In genomic region chr1:89605692-89606091, GRCh38 we compare ENCODE assay signal across 11 cellular contexts. TPM values are rescaled to one million over a fixed set of nuclear protein-coding genes. Genes with fewer than 3 reads are reported as not detected.
DNase-seq lines count a peak whose midpoint lies in the region; ATAC-seq, FAIRE-seq and TF ChIP-seq lines count a peak whose summit lies in the region.
"Had no signal": no experiment of that assay in that cellular context is flagged by ENCODE, and none has a peak within 500 bp of the region (broad histone marks: within the 10 kb centered on the region; RNA-seq: fewer than 3 reads in every experiment).

No MANE protein-coding gene starts in this region.

- TF ChIP-seq CTCF in left ventricle myocardium inferior (IDR thresholded peaks at IDR 0.05; ENCODE audit: borderline replicate concordance) = no peak
- TF ChIP-seq CTCF in fibroblast of lung (conservative IDR thresholded peaks at IDR 0.05 in 1 of 2, IDR thresholded peaks at IDR 0.05 in 1 of 2; ENCODE audit: low read depth in 1 of 2, low read length in 2 of 2) = no peak
- TF ChIP-seq CTCF in progenitor cell of endocrine pancreas (IDR thresholded peaks at IDR 0.05; ENCODE audit: unreplicated experiment) = no peak

- no peak overlapping the region for H3K9ac ChIP-seq in fibroblast of lung (ENCODE audit: insufficient read depth, low read length)

- H4K20me1 ChIP-seq in fibroblast of lung (ENCODE audit: control insufficient read depth, extremely low read depth, insufficient read depth, low read length) = no peaks in the 10 kb centered on the region

- H3K4me1 ChIP-seq in left ventricle myocardium inferior = peaks cover 83% of the 10 kb centered on the region
- H3K4me1 ChIP-seq in fibroblast of lung (ENCODE audit: control insufficient read depth, extremely low read depth, insufficient read depth, low read length) = peaks cover 11% of the 10 kb centered on the region

- H3K27me3 ChIP-seq in left ventricle myocardium inferior (ENCODE audit: low read depth) = no peaks in the 10 kb centered on the region
- no peaks in the 10 kb centered on the region for H3K27me3 ChIP-seq in fibroblast of lung (ENCODE audit: control insufficient read depth, insufficient read depth, low read length)
- H3K27me3 ChIP-seq: dorsolateral prefrontal cortex had no signal

- H3K4me1 Mint-ChIP-seq in T-helper 17 cell (peaks cover 72% of the 10 kb centered on the region), progenitor cell of endocrine pancreas (ENCODE audit: low read depth) (no peaks in the 10 kb centered on the region)

- H3K4me3 ChIP-seq in left ventricle myocardium inferior (no peak overlapping the region), fibroblast of lung (replicated peaks in 1 of 4; ENCODE audit: control extremely low read depth in 1 of 4, insufficient read depth in 1 of 4, low read depth in 3 of 4, low read length in 4 of 4) (no peak overlapping the region)
- H3K4me3 ChIP-seq: dorsolateral prefrontal cortex had no signal

- intact Hi-C loops in left ventricle myocardium inferior (cut with micrococcal nuclease) = no loop called here
- intact Hi-C loops in cardiac septum (cut with DNase I) = no loop called here

- no peak overlapping the region for H3K4me2 ChIP-seq in fibroblast of lung (ENCODE audit: extremely low read depth, insufficient read depth, low read length)

- H3K36me3 Mint-ChIP-seq in T-helper 17 cell (ENCODE audit: low read depth) (no peaks in the 10 kb centered on the region), progenitor cell of endocrine pancreas (ENCODE audit: insufficient read depth) (no peaks in the 10 kb centered on the region)

- H2AFZ ChIP-seq in fibroblast of lung (ENCODE audit: low read length) = no peak overlapping the region

- H3K4me3 Mint-ChIP-seq in T-helper 17 cell = peak overlapping the region; percentile 64
- no peak overlapping the region for H3K4me3 Mint-ChIP-seq in progenitor cell of endocrine pancreas (ENCODE audit: low read depth)

- H3K27ac Mint-ChIP-seq in T-helper 17 cell = peak overlapping the region; percentile 100
- no peak overlapping the region for H3K27ac Mint-ChIP-seq in progenitor cell of endocrine pancreas

- H3K36me3 ChIP-seq in left ventricle myocardium inferior = no peaks in the 10 kb centered on the region
- no peaks in the 10 kb centered on the region for H3K36me3 ChIP-seq in fibroblast of lung (ENCODE audit: control insufficient read depth, insufficient read depth, low read length)

- H3K27me3 Mint-ChIP-seq in T-helper 17 cell = no peaks in the 10 kb centered on the region
- H3K27me3 Mint-ChIP-seq in progenitor cell of endocrine pancreas = no peaks in the 10 kb centered on the region

- DNase-seq in left ventricle myocardium inferior (no peak), cardiac septum (ENCODE audit: low spot score) (no peak), T-helper 17 cell (no peak), fibroblast of lung (ENCODE audit: low read depth in 2 of 2) (peak; percentile 72 to 90), urothelium cell line (ENCODE audit: low spot score) (peak; percentile 50), progenitor cell of endocrine pancreas (ENCODE audit: low spot score, unreplicated experiment) (no peak), frontal cortex (ENCODE audit: low spot score in 2 of 2) (no peak)
- DNase-seq: dorsolateral prefrontal cortex; stimulated activated CD4-positive, alpha-beta T cell treated with anti-CD3 and anti-CD28 coated beads, Interleukin-15, amount 100 ng/mL, for 24 hours had no signal

- ATAC-seq in T-helper 17 cell (no peak), HG03108 (IDR thresholded peaks at IDR 0.05; ENCODE audit: unreplicated experiment) (no peak)

- no peaks in the 10 kb centered on the region for H3K9me3 Mint-ChIP-seq in progenitor cell of endocrine pancreas (ENCODE audit: low read depth)

- H3K79me2 ChIP-seq in fibroblast of lung (ENCODE audit: control insufficient read depth, insufficient read depth, low read length) = no peaks in the 10 kb centered on the region

- H3K9me3 ChIP-seq in left ventricle myocardium inferior (replicated peaks) (no peaks in the 10 kb centered on the region), T-helper 17 cell (ENCODE audit: control insufficient read depth, low read length, poor library complexity, severe bottlenecking) (no peaks in the 10 kb centered on the region), fibroblast of lung (ENCODE audit: control insufficient read depth, insufficient read depth, low read depth, low read length) (no peaks in the 10 kb centered on the region)

- peak overlapping the region; percentile 84 for H3K27ac ChIP-seq in left ventricle myocardium inferior (replicated peaks)
- no peak overlapping the region for H3K27ac ChIP-seq in fibroblast of lung (ENCODE audit: insufficient read depth, low read length)

- FAIRE-seq in urothelium cell line (lab: Jason Lieb, UNC) (no peak), frontal cortex (lab: Jason Lieb, UNC) (no peak)
- FAIRE-seq: D721Med had no signal

RNA-seq across cellular contexts. Expression of gene LRRC8C, which starts 27.2 kb away (rescaled TPM):
- total RNA-seq in left ventricle myocardium inferior = 6.2 TPM
- total RNA-seq in cardiac septum = 8.3 TPM
- 10 to 100 TPM; 46.0 to 52.4 TPM for total RNA-seq in T-helper 17 cell
- total RNA-seq in fibroblast of lung = 4.1 and 5.4 TPM in 2 replicates
- polyA plus RNA-seq in fibroblast of lung = 13.2 and 19.3 TPM in 2 replicates
- 6.9 and 9.8 TPM in 2 replicates for polyA plus RNA-seq in fibroblast of lung (2012)
- polyA minus RNA-seq in fibroblast of lung (ENCODE audit: low replicate concordance) = 3.4 and 5.3 TPM in 2 replicates
- 3.2 and 3.3 TPM in 2 replicates for total RNA-seq in progenitor cell of endocrine pancreas
- 6.9 TPM for total RNA-seq in frontal cortex

Comparison
In these comparisons a context has a peak if more than half of its experiments do, and no peak if none do; other contexts are left out.
1. DNase-seq: peak in fibroblast of lung (2 of 2) and urothelium cell line (single experiment); none in left ventricle myocardium inferior (single experiment), cardiac septum (single experiment), T-helper 17 cell (0 of 3), progenitor cell of endocrine pancreas (single experiment) and frontal cortex (0 of 2).